In the genomic region with DNA sequence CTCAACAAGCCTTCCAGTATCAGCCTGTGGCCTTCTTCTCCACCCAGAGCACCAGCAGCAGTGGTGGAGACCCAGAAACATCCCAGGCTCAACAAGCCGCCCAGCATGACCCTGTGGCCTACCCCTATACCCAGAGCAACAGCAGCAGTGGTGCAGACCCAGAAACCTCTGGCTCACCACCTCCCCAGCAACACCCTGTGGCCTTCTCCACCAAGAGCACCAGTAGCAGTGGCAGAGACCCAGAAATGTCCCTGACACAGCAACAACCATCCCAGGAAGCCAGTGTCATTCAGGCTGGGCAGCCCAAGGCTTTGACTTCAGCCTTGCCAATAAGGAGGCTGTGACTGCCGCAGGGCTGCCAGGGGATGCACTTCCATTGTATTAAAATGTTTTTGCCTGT, we compare ENCODE assay signal across 26 cellular contexts.
"Had no signal": no experiment of that assay in that cellular context is flagged by ENCODE, and none has a peak within 500 bp of the region (broad histone marks: within the 10 kb centered on the region; RNA-seq: fewer than 3 reads in every experiment).

No MANE protein-coding gene starts in this region.

- H3K27ac ChIP-seq: colonic mucosa, esophagus muscularis mucosa, foreskin keratinocyte, gastroesophageal sphincter, heart left ventricle, hepatocyte, neural progenitor cell, prostate gland, skin epidermis, spleen, thoracic aorta, tibial nerve, upper lobe of left lung had no signal

- H3K4me3 ChIP-seq: colonic mucosa, esophagus muscularis mucosa, gastroesophageal sphincter, heart left ventricle, hepatocyte, lung, neural progenitor cell, prostate gland, skin epidermis, spleen, thoracic aorta, tibial nerve, upper lobe of left lung had no signal

- H3K9me3 Mint-ChIP-seq: dendritic cell treated with granulocyte-macrophage colony-stimulating factor and Interleukin-4, amounts not matched to agents 40 ng/mL and 50 ng/mL, for 4 days; memory B cell; naive thymus-derived CD4-positive, alpha-beta T cell; nephron; neural progenitor cell; stimulated activated naive B cell treated with anti-CD40 and anti-IgM and Interleukin-4, amounts not matched to agents 10 μg/mL and 1 μg/mL and 100 μg/mL, for 72 hours; stimulated activated naive CD8-positive, alpha-beta T cell treated with anti-CD3 and anti-CD28 coated beads, Interleukin-15, Interleukin-2, amounts not matched to agents 100 ng/mL and 50 ng/mL, for 24 hours had no signal

- ATAC-seq: foreskin keratinocyte; gastroesophageal sphincter; heart left ventricle; left lobe of liver; naive thymus-derived CD4-positive, alpha-beta T cell; right cardiac atrium; stimulated activated naive B cell treated with anti-CD40 and anti-IgM and Interleukin-4, amounts not matched to agents 10 μg/mL and 1 μg/mL and 100 μg/mL, for 72 hours had no signal

- H3K4me1 Mint-ChIP-seq: memory B cell, nephron, neural progenitor cell had no signal

- H3K4me3 Mint-ChIP-seq: dendritic cell treated with granulocyte-macrophage colony-stimulating factor and Interleukin-4, amounts not matched to agents 40 ng/mL and 50 ng/mL, for 4 days; memory B cell; naive thymus-derived CD4-positive, alpha-beta T cell; nephron; neural progenitor cell; stimulated activated naive B cell treated with anti-CD40 and anti-IgM and Interleukin-4, amounts not matched to agents 10 μg/mL and 1 μg/mL and 100 μg/mL, for 72 hours; stimulated activated naive CD8-positive, alpha-beta T cell treated with anti-CD3 and anti-CD28 coated beads, Interleukin-15, Interleukin-2, amounts not matched to agents 100 ng/mL and 50 ng/mL, for 24 hours had no signal

- H3K4me1 ChIP-seq: colonic mucosa, esophagus muscularis mucosa, gastroesophageal sphincter, heart left ventricle, neural progenitor cell, prostate gland, spleen, tibial nerve, upper lobe of left lung had no signal

- H3K9me3 ChIP-seq: colonic mucosa, esophagus muscularis mucosa, gastroesophageal sphincter, heart left ventricle, prostate gland, spleen, thoracic aorta, tibial nerve, upper lobe of left lung had no signal

- DNase-seq: colonic mucosa; effector CD8-positive, alpha-beta T cell; foreskin keratinocyte; heart left ventricle; kidney; midbrain; naive thymus-derived CD4-positive, alpha-beta T cell; right cardiac atrium; spleen; stimulated activated CD4-positive, alpha-beta T cell treated with anti-CD3 and anti-CD28 coated beads, Interleukin-4, amount 100 ng/mL, for 4 hours; stimulated activated naive B cell treated with anti-CD40 and anti-IgM and Interleukin-4, amounts not matched to agents 10 μg/mL and 1 μg/mL and 100 μg/mL, for 72 hours; upper lobe of left lung had no signal

- H3K9ac ChIP-seq: neural progenitor cell had no signal

- H3K36me3 ChIP-seq: colonic mucosa, neural progenitor cell, prostate gland, thoracic aorta had no signal

- H3K27ac Mint-ChIP-seq: dendritic cell treated with granulocyte-macrophage colony-stimulating factor and Interleukin-4, amounts not matched to agents 40 ng/mL and 50 ng/mL, for 4 days; memory B cell; naive thymus-derived CD4-positive, alpha-beta T cell; nephron; neural progenitor cell; stimulated activated naive B cell treated with anti-CD40 and anti-IgM and Interleukin-4, amounts not matched to agents 10 μg/mL and 1 μg/mL and 100 μg/mL, for 72 hours; stimulated activated naive CD8-positive, alpha-beta T cell treated with anti-CD3 and anti-CD28 coated beads, Interleukin-15, Interleukin-2, amounts not matched to agents 100 ng/mL and 50 ng/mL, for 24 hours had no signal

- H3K27me3 Mint-ChIP-seq: dendritic cell treated with granulocyte-macrophage colony-stimulating factor and Interleukin-4, amounts not matched to agents 40 ng/mL and 50 ng/mL, for 4 days; memory B cell; naive thymus-derived CD4-positive, alpha-beta T cell; stimulated activated naive B cell treated with anti-CD40 and anti-IgM and Interleukin-4, amounts not matched to agents 10 μg/mL and 1 μg/mL and 100 μg/mL, for 72 hours; stimulated activated naive CD8-positive, alpha-beta T cell treated with anti-CD3 and anti-CD28 coated beads, Interleukin-15, Interleukin-2, amounts not matched to agents 100 ng/mL and 50 ng/mL, for 24 hours had no signal

- H3K27me3 ChIP-seq: colonic mucosa, esophagus muscularis mucosa, foreskin keratinocyte, gastroesophageal sphincter, heart left ventricle, hepatocyte, neural progenitor cell, spleen, tibial nerve, upper lobe of left lung had no signal
